8 cellular contexts compared by ENCODE assay signal in genomic region chr17:45315583-45316270, GRCh38. TPM values are rescaled to one million over a fixed set of nuclear protein-coding genes. Genes with fewer than 3 reads are reported as not detected.
DNase-seq lines count a peak whose midpoint lies in the region; ATAC-seq and TF ChIP-seq lines count a peak whose summit lies in the region.

No MANE protein-coding gene starts in this region.

- DNase-seq in activated T-cell treated with anti-CD3 and anti-CD28 coated beads, Interleukin-2, amount 50 U/mL, for 4 hours, result no peak
- DNase-seq in activated T-cell treated with anti-CD3 and anti-CD28 coated beads, Interleukin-2, amount 50 U/mL, for 1 hour, result no peak
- DNase-seq in tibial artery (no peak), hepatic stellate cell (ENCODE audit: low spot score) (no peak), NCI-H2081 (lab: John Stamatoyannopoulos, UW) (no peak)

- TF ChIP-seq CTCF in liver (IDR thresholded peaks at IDR 0.05; ENCODE audit: low read depth, low read length, missing input control) (no peak), tibial artery (IDR thresholded peaks at IDR 0.05) (no peak)

- WGBS in adipose tissue, 3 donors, result 15 to 23% (median 16%) methylated on average over 8 of the region's 8 CpGs
- 13% methylated on average over 8 of the region's 8 CpGs for WGBS in liver

- TF ChIP-seq RAD21 in liver (IDR thresholded peaks at IDR 0.05), result no peak

- H3K4me3 Mint-ChIP-seq in activated T-cell treated with anti-CD3 and anti-CD28 coated beads, Interleukin-2, amount 50 U/mL, for 4 hours, result peak overlapping the region; percentile 93

- H3K27ac ChIP-seq in adipose tissue (ENCODE audit: low read depth, low read length), result peak overlapping the region; percentile 95
- peak overlapping the region; percentile 88 to 92 for H3K27ac ChIP-seq in liver (ENCODE audit: low read depth in 1 of 2, low read length in 2 of 2)
- H3K27ac ChIP-seq in tibial artery, result peak overlapping the region; percentile 88 to 95

- peaks cover 74% of the 10 kb centered on the region for H3K4me1 Mint-ChIP-seq in activated T-cell treated with anti-CD3 and anti-CD28 coated beads, Interleukin-2, amount 50 U/mL, for 4 hours (ENCODE audit: low read depth)

- peaks cover 17 to 61% (median 47%) of the 10 kb centered on the region in 4 donors for H3K4me1 ChIP-seq in liver (ENCODE audit: control insufficient read depth in 4 of 4, insufficient read depth in 4 of 4, low read length in 3 of 4)
- peaks cover 0 to 72% (median 59%) of the 10 kb centered on the region in 4 donors for H3K4me1 ChIP-seq in tibial artery

- H3K9me3 ChIP-seq in liver (ENCODE audit: control insufficient read depth in 4 of 4, low read length in 3 of 4) (no peaks in the 10 kb centered on the region), tibial artery (no peaks in the 10 kb centered on the region)

- H3K27me3 Mint-ChIP-seq in activated T-cell treated with anti-CD3 and anti-CD28 coated beads, Interleukin-2, amount 50 U/mL, for 4 hours (ENCODE audit: low read depth), result no peaks in the 10 kb centered on the region

- no peak for ATAC-seq in activated T-cell treated with anti-CD3 and anti-CD28 coated beads, Interleukin-2, amount 50 U/mL, for 4 hours
- no peak for ATAC-seq in GM21723 (IDR thresholded peaks at IDR 0.05; ENCODE audit: unreplicated experiment)

- H3K36me3 ChIP-seq in liver (ENCODE audit: control insufficient read depth in 4 of 4, insufficient read depth in 3 of 4, low read depth in 1 of 4, low read length in 3 of 4) (no peaks in the 10 kb centered on the region), tibial artery (no peaks in the 10 kb centered on the region)

- no peaks in the 10 kb centered on the region for H3K9me3 Mint-ChIP-seq in activated T-cell treated with anti-CD3 and anti-CD28 coated beads, Interleukin-2, amount 50 U/mL, for 4 hours

- H3K36me3 Mint-ChIP-seq in activated T-cell treated with anti-CD3 and anti-CD28 coated beads, Interleukin-2, amount 50 U/mL, for 4 hours (ENCODE audit: insufficient read depth), result peaks cover 33% of the 10 kb centered on the region

- H3K27me3 ChIP-seq in liver (ENCODE audit: control insufficient read depth in 4 of 4, insufficient read depth in 4 of 4, low read length in 3 of 4) (no peaks in the 10 kb centered on the region), tibial artery (no peaks in the 10 kb centered on the region)

- H3K9ac ChIP-seq in liver (ENCODE audit: low read depth in 1 of 2, low read length in 2 of 2), result peak overlapping the region; percentile 87 to 93

- H3K4me3 ChIP-seq in liver (ENCODE audit: low read depth in 1 of 3, low read length in 3 of 3), result peak overlapping the region; percentile 71 to 93 (median 76)
- peak overlapping the region; percentile 62 to 84 for H3K4me3 ChIP-seq in tibial artery

- intact Hi-C loops in tibial artery (cut with DNase I; ENCODE audit: low total_unique reads), result no loop called here

TF ChIP-seq in liver, 16 proteins besides CTCF, POLR2A, EP300 and RAD21:
- TF ChIP-seq RXRA (IDR thresholded peaks at IDR 0.05) (no peak), JUND (IDR thresholded peaks at IDR 0.05) (no peak), ZBTB33 (IDR thresholded peaks at IDR 0.05) (no peak), EGR1 (IDR thresholded peaks at IDR 0.05; ENCODE audit: low read depth in 2 of 2) (no peak), MAX (IDR thresholded peaks at IDR 0.05) (no peak), ATF3 (IDR thresholded peaks at IDR 0.05) (no peak), FOXA1 (IDR thresholded peaks at IDR 0.05) (no peak), GABPA (IDR thresholded peaks at IDR 0.05 in 1 of 2, conservative IDR thresholded peaks at IDR 0.05 in 1 of 2) (no peak), HNF4A (conservative IDR thresholded peaks at IDR 0.05) (no peak), HNF4G (IDR thresholded peaks at IDR 0.05) (no peak)

RNA-seq across cellular contexts. Expression of gene MAP3K14, which starts 1.1 kb away (rescaled TPM):
- 10 to 100 TPM; 76.3 to 88.2 (median 85.8) TPM for total RNA-seq in activated T-cell treated with anti-CD3 and anti-CD28 coated beads, Interleukin-2, amount 50 U/mL, for 4 hours
- polyA plus RNA-seq in adipose tissue (1 to 10 TPM; 5.9 to 9.7 (median 8.3) TPM), liver (1 to 10 TPM; 2.2 to 6.1 TPM)
- 1 to 10 TPM; 1.2 to 7.8 TPM for total RNA-seq in liver

RNA-seq across cellular contexts. Expression of gene SPATA32, which starts 53.8 kb away (rescaled TPM):
- total RNA-seq in activated T-cell treated with anti-CD3 and anti-CD28 coated beads, Interleukin-2, amount 50 U/mL, for 4 hours, result under 1 TPM; 0.25 to 0.63 (median 0.27) TPM
- polyA plus RNA-seq in adipose tissue, result under 1 TPM in 2 of 3 donors, not detected in 1; 0.05 to 0.07 TPM
- not detected for total RNA-seq in liver
- polyA plus RNA-seq in liver, result not detected

Comparison
In these comparisons a context has a peak if more than half of its experiments do, and no peak if none do; other contexts are left out.
1. RNA of gene MAP3K14, which starts 1.1 kb away (total RNA-seq): 76.3 to 88.2 TPM in activated T-cell treated with anti-CD3 and anti-CD28 coated beads, Interleukin-2, amount 50 U/mL, for 4 hours; 1.2 to 7.8 TPM in liver; every median in the first group is over 4 times any median in the second.
2. Peak in every context shown above with its lines, with median percentiles within 50 percentile points of each other: H3K27ac ChIP-seq.